Comparison of ENCODE assay signal across 16 cellular contexts in the genomic region with DNA sequence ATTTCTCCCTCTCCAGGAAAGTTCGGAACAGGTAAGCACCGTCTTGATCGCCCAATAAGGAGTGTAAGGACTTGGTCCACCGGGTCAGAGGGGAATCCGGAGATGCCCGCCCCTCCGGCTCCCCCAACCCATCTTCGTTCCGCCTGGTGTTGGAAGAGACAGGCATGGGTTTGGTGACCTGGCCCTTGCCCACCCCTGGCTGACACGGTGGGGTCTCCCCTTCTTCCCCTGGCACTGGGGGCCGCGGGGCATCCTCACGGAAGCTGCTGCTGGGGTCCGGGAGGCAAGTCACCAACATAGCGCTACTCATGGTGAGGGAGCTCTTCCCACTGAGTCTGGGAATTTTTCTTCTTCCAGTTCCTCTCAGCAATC. TPM values are rescaled to one million over a fixed set of nuclear protein-coding genes. Genes with fewer than 3 reads are reported as not detected.
DNase-seq lines count a peak whose midpoint lies in the region; ATAC-seq, FAIRE-seq and TF ChIP-seq lines count a peak whose summit lies in the region.
"Had no signal": no experiment of that assay in that cellular context is flagged by ENCODE, and none has a peak within 500 bp of the region (broad histone marks: within the 10 kb centered on the region; RNA-seq: fewer than 3 reads in every experiment).

No MANE protein-coding gene starts in this region.

- H3K9me3 Mint-ChIP-seq in GM23338, result peaks cover 6% of the 10 kb centered on the region; the same call in 1 of the 3 replicates
- H3K9me3 Mint-ChIP-seq: dendritic cell treated with granulocyte-macrophage colony-stimulating factor and Interleukin-4, amounts not matched to agents 40 ng/mL and 50 ng/mL, for 4 days had no signal

- no peaks in the 10 kb centered on the region for H3K9me2 ChIP-seq in GM23338 (ENCODE audit: insufficient read depth)

- FAIRE-seq in A549 (lab: Jason Lieb, UNC), result no peak
- FAIRE-seq: GM18507 had no signal

- H3K4me3 ChIP-seq in A549 (no peak overlapping the region), GM23338 (peak overlapping the region; percentile 98), muscle layer of colon (ENCODE audit: low read depth in 1 of 2, low read length in 2 of 2) (peak overlapping the region; percentile 76 to 92)
- H3K4me3 ChIP-seq in effector memory CD4-positive, alpha-beta T cell (ENCODE audit: insufficient read depth, low read depth, low read length, poor library complexity, severe bottlenecking), result peak overlapping the region; percentile 91

- POLR2A ChIA-PET in A549 (lab: Yijun Ruan, JAX), result no interaction called here

- no peaks in the 10 kb centered on the region; the same call in none of the 2 replicates for H3K79me2 ChIP-seq in GM23338 (replicated peaks; ENCODE audit: insufficient read depth)

- peaks cover 6% of the 10 kb centered on the region; the same call in 2 of the 3 replicates for H3K36me3 Mint-ChIP-seq in GM23338 (ENCODE audit: low read depth)

- CTCF ChIA-PET in A549 (lab: Yijun Ruan, JAX), result interaction anchor here (0.6 to 5.7 kb wide), 3 partner anchors 46 to 327 kb away, joined by 3 to 37 read pairs (median 4); no protein-coding TSS in a partner anchor

- no peak for TF ChIP-seq EP300 in A549 (IDR thresholded peaks at IDR 0.05)

- TF ChIP-seq RAD21 in A549 (conservative IDR thresholded peaks at IDR 0.05 in 1 of 2, IDR thresholded peaks at IDR 0.05 in 1 of 2), result no peak

- H3K27ac ChIP-seq in A549 (0 out of 6 replicates have a peak overlapping the region, but pooled peaks of 1 of the 2 experiments have one; percentile 95), GM23338 (ENCODE audit: low read depth) (no peak overlapping the region), muscle layer of colon (ENCODE audit: low read depth, low read length) (peak overlapping the region; percentile 14)
- H3K27ac ChIP-seq in effector memory CD4-positive, alpha-beta T cell (ENCODE audit: insufficient read depth, low read length, poor library complexity, severe bottlenecking), result peak overlapping the region; percentile 23
- H3K27ac ChIP-seq: C4-2B, foreskin keratinocyte had no signal

- no peak overlapping the region for H2AFZ ChIP-seq in GM23338

- no peak for ATAC-seq in A549
- no peak for ATAC-seq in GM23338
- ATAC-seq: foreskin keratinocyte, left colon had no signal

- no peak overlapping the region for H3K9ac ChIP-seq in muscle layer of colon (ENCODE audit: low read length)

- H3F3A ChIP-seq in GM23338 (replicated peaks; ENCODE audit: low read depth), result peaks cover 9% of the 10 kb centered on the region

- H3K27me3 ChIP-seq in GM23338 (ENCODE audit: insufficient read depth) (peaks cover 14% of the 10 kb centered on the region), muscle layer of colon (ENCODE audit: control insufficient read depth in 1 of 2, insufficient read depth in 2 of 2, low read length in 2 of 2) (peaks cover 0 to 4% of the 10 kb centered on the region in 2 donors)
- H3K27me3 ChIP-seq in effector memory CD4-positive, alpha-beta T cell (replicated peaks; ENCODE audit: control insufficient read depth, insufficient read depth, low read length, poor library complexity, severe bottlenecking), result no peaks in the 10 kb centered on the region
- H3K27me3 ChIP-seq: adrenal gland had no signal

- TF ChIP-seq CTCF in A549 (IDR thresholded peaks at IDR 0.05) (no peak), GM23338 (conservative IDR thresholded peaks at IDR 0.05; ENCODE audit: low read depth in 2 of 2) (no peak)

- DNase-seq in A549 (ENCODE audit: low read depth in 1 of 2, low spot score in 1 of 2) (no peak), GM23338 (ENCODE audit: low spot score) (no peak), HPDE6-E6E7 (ENCODE audit: extremely low spot score) (no peak), NCI-H1694 (lab: John Stamatoyannopoulos, UW) (no peak), T-helper 9 cell (no peak)
- no peak for DNase-seq in effector memory CD4-positive, alpha-beta T cell
- no peak for DNase-seq in activated CD8-positive, alpha-beta memory T cell treated with anti-CD3 and anti-CD28 coated beads, Interleukin-2, amount 50 U/mL, for 48 hours
- DNase-seq: foreskin keratinocyte, GF-D8, occipital lobe had no signal

- 93% methylated on average over 15 of the region's 15 CpGs for WGBS in A549 (ENCODE audit: missing lambda C conversion rate)

- peaks cover 10% of the 10 kb centered on the region for H3K4me1 Mint-ChIP-seq in GM23338

- no peak overlapping the region; the same call in 2 of the 3 replicates for H3K4me3 Mint-ChIP-seq in GM23338
- H3K4me3 Mint-ChIP-seq: dendritic cell treated with granulocyte-macrophage colony-stimulating factor and Interleukin-4, amounts not matched to agents 40 ng/mL and 50 ng/mL, for 4 days had no signal

- H3K36me3 ChIP-seq in GM23338 (ENCODE audit: insufficient read depth), result peaks cover 13% of the 10 kb centered on the region; the same call in 1 of the 2 replicates
- H3K36me3 ChIP-seq in effector memory CD4-positive, alpha-beta T cell (ENCODE audit: control insufficient read depth, insufficient read depth, low read length), result peaks cover 5% of the 10 kb centered on the region
- no peaks in the 10 kb centered on the region for H3K36me3 ChIP-seq in muscle layer of colon (ENCODE audit: insufficient read depth, low read length)
- H3K36me3 ChIP-seq: adrenal gland had no signal

- peaks cover 37% of the 10 kb centered on the region for H3K4me1 ChIP-seq in A549
- H3K4me1 ChIP-seq in GM23338 (ENCODE audit: insufficient read depth), result peaks cover 26% of the 10 kb centered on the region
- H3K4me1 ChIP-seq in effector memory CD4-positive, alpha-beta T cell (ENCODE audit: control insufficient read depth, insufficient read depth, low read length, poor library complexity, severe bottlenecking), result peaks cover 5% of the 10 kb centered on the region
- peaks cover 14% of the 10 kb centered on the region for H3K4me1 ChIP-seq in muscle layer of colon (ENCODE audit: insufficient read depth, low read length)
- H3K4me1 ChIP-seq: foreskin keratinocyte had no signal

- peak overlapping the region; percentile 77; the same call in 2 of the 3 replicates for H3K4me2 ChIP-seq in A549
- no peak overlapping the region; the same call in 1 of the 2 replicates for H3K4me2 ChIP-seq in GM23338

- H3K9me3 ChIP-seq in A549 (no peaks in the 10 kb centered on the region), muscle layer of colon (ENCODE audit: low read length) (no peaks in the 10 kb centered on the region)
- no peaks in the 10 kb centered on the region for H3K9me3 ChIP-seq in effector memory CD4-positive, alpha-beta T cell (ENCODE audit: control insufficient read depth, low read length)
- H3K9me3 ChIP-seq: adrenal gland had no signal

- peaks cover 27% of the 10 kb centered on the region for H4K20me1 ChIP-seq in GM23338 (replicated peaks; ENCODE audit: insufficient read depth)

- TF ChIP-seq POLR2A in A549 (IDR thresholded peaks at IDR 0.05; ENCODE audit: low read length), result no peak

- H3K27ac Mint-ChIP-seq in GM23338, result no peak overlapping the region
- H3K27ac Mint-ChIP-seq: dendritic cell treated with granulocyte-macrophage colony-stimulating factor and Interleukin-4, amounts not matched to agents 40 ng/mL and 50 ng/mL, for 4 days had no signal

- peaks cover 7% of the 10 kb centered on the region for H3K27me3 Mint-ChIP-seq in GM23338 (ENCODE audit: insufficient read depth, low read depth, poor library complexity)

TF ChIP-seq in A549, 52 proteins besides CTCF, POLR2A, EP300 and RAD21 (continues in another document):
- TF ChIP-seq HEYL (CRISPR knock-in tag; IDR thresholded peaks at IDR 0.05), result no peak
- TF ChIP-seq, protein P1, sequence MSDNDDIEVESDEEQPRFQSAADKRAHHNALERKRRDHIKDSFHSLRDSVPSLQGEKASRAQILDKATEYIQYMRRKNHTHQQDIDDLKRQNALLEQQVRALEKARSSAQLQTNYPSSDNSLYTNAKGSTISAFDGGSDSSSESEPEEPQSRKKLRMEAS (IDR thresholded peaks at IDR 0.05), result no peak
- no peak for TF ChIP-seq JUN (IDR thresholded peaks at IDR 0.05)

TF ChIP-seq in GM23338, 12 proteins besides CTCF, POLR2A, EP300 and RAD21 (continues in another document):
- no peak for TF ChIP-seq ZNF331 (CRISPR knock-in tag; IDR thresholded peaks at IDR 0.05; ENCODE audit: low read depth)
- no peak for TF ChIP-seq ZNF114 (CRISPR knock-in tag; IDR thresholded peaks at IDR 0.05)
- no peak for TF ChIP-seq STAT1 (IDR thresholded peaks at IDR 0.05; ENCODE audit: unreplicated experiment)

RNA-seq across cellular contexts. Expression of a gene that starts 3.2 kb away (rescaled TPM):
- polyA plus RNA-seq in A549 (2011; rRNA removed) (4.0 and 4.5 TPM in 2 replicates), A549 (2017; fragmentation: RNase III; extraction: RNeasy Plus Mini Kit Qiagen cat#74134 plus additional on column Dnase treatment) (3.3 to 4.9 TPM (median 4.8 TPM) in 3 replicates), GM23338 (2016; fragmentation: Nextera tagmentation; extraction: Ambion mirVana) (8.0 and 9.4 TPM in 2 replicates)
- polyA plus RNA-seq in A549 (2012; cell fraction: cytosol; rRNA removed), result 1.0 and 1.2 TPM in 2 replicates
- 1.9 and 2.5 TPM in 2 replicates for polyA plus RNA-seq in A549 (2012; cell fraction: nucleus; rRNA removed)
- polyA minus RNA-seq in A549 (2011; rRNA and poly(A)+ RNA removed), result 4.9 and 5.4 TPM in 2 replicates
- 28.2 and 32.7 TPM in 2 replicates for total RNA-seq in GM23338 (2014; rRNA removed; shearing (Covaris generic))
